20 cellular contexts compared by ENCODE assay signal in genomic region chr3:135224963-135225362, GRCh38.
"Had no signal": no experiment of that assay in that cellular context is flagged by ENCODE, and none has a peak within 500 bp of the region (broad histone marks: within the 10 kb centered on the region; RNA-seq: fewer than 3 reads in every experiment).

No MANE protein-coding gene starts in this region.

- H3K4me3 Mint-ChIP-seq: activated B cell treated with CpG ODN at 0.5 μM for 24 hours; activated CD4-positive, alpha-beta T cell treated with anti-CD3 and anti-CD28 coated beads, Interleukin-2, amount 10 ng/mL, durations not matched to agents 24 days and 14 days; activated CD8-positive, alpha-beta T cell treated with anti-CD3 and anti-CD28 coated beads, Interleukin-2, amount 10 ng/mL, durations not matched to agents 7 days and 5 days; natural killer cell treated with Interleukin-12 subunit alpha and Interleukin-12 subunit beta and Interleukin-15 and Interleukin-18, amount 100 ng/mL, for 72 hours; stimulated activated naive CD8-positive, alpha-beta T cell treated with anti-CD3 and anti-CD28 coated beads, Interleukin-15, amount 100 ng/mL, for 72 hours; T-helper 2 cell treated with Interferon-gamma antibody and Interleukin-4, amounts not matched to agents 5 μg/mL and 100 μg/mL, for 36 hours had no signal

- H3K27ac Mint-ChIP-seq: activated B cell treated with CpG ODN at 0.5 μM for 24 hours; activated CD4-positive, alpha-beta T cell treated with anti-CD3 and anti-CD28 coated beads, Interleukin-2, amount 10 ng/mL, durations not matched to agents 24 days and 14 days; activated CD8-positive, alpha-beta T cell treated with anti-CD3 and anti-CD28 coated beads, Interleukin-2, amount 10 ng/mL, durations not matched to agents 7 days and 5 days; natural killer cell treated with Interleukin-12 subunit alpha and Interleukin-12 subunit beta and Interleukin-15 and Interleukin-18, amount 100 ng/mL, for 72 hours; T-helper 2 cell treated with Interferon-gamma antibody and Interleukin-4, amounts not matched to agents 5 μg/mL and 100 μg/mL, for 36 hours had no signal

- H3K27me3 Mint-ChIP-seq: activated B cell treated with CpG ODN at 0.5 μM for 24 hours; activated CD4-positive, alpha-beta T cell treated with anti-CD3 and anti-CD28 coated beads, Interleukin-2, amount 10 ng/mL, durations not matched to agents 24 days and 14 days; natural killer cell treated with Interleukin-12 subunit alpha and Interleukin-12 subunit beta and Interleukin-15 and Interleukin-18, amount 100 ng/mL, for 72 hours had no signal

- H3K9me3 Mint-ChIP-seq: activated B cell treated with CpG ODN at 0.5 μM for 24 hours; activated CD4-positive, alpha-beta T cell treated with anti-CD3 and anti-CD28 coated beads, Interleukin-2, amount 10 ng/mL, durations not matched to agents 24 days and 14 days; stimulated activated naive CD8-positive, alpha-beta T cell treated with anti-CD3 and anti-CD28 coated beads, Interleukin-15, amount 100 ng/mL, for 72 hours; T-helper 2 cell treated with Interferon-gamma antibody and Interleukin-4, amounts not matched to agents 5 μg/mL and 100 μg/mL, for 36 hours had no signal

- H3K36me3 Mint-ChIP-seq: natural killer cell treated with Interleukin-12 subunit alpha and Interleukin-12 subunit beta and Interleukin-15 and Interleukin-18, amount 100 ng/mL, for 72 hours had no signal

- H3K4me1 Mint-ChIP-seq: activated B cell treated with CpG ODN at 0.5 μM for 24 hours; activated CD4-positive, alpha-beta T cell treated with anti-CD3 and anti-CD28 coated beads, Interleukin-2, amount 10 ng/mL, durations not matched to agents 24 days and 14 days had no signal

- ATAC-seq: activated CD8-positive, alpha-beta T cell treated with anti-CD3 and anti-CD28 coated beads, Interleukin-2, amount 10 ng/mL, durations not matched to agents 7 days and 5 days; foreskin keratinocyte; left colon; right lobe of liver; stimulated activated naive CD8-positive, alpha-beta T cell treated with anti-CD3 and anti-CD28 coated beads, Interleukin-15, amount 100 ng/mL, for 72 hours had no signal

- DNase-seq: activated B cell treated with CpG ODN at 0.5 μM for 24 hours; activated CD4-positive, alpha-beta T cell treated with anti-CD3 and anti-CD28 coated beads, Interleukin-2, amount 10 ng/mL, durations not matched to agents 24 days and 14 days; activated CD8-positive, alpha-beta memory T cell treated with anti-CD3 and anti-CD28 coated beads, Interleukin-2, amount 50 U/mL, for 48 hours; activated CD8-positive, alpha-beta T cell treated with anti-CD3 and anti-CD28 coated beads, Interleukin-2, amount 10 ng/mL, durations not matched to agents 7 days and 5 days; activated effector memory CD4-positive, alpha-beta T cell treated with Interleukin-2 at 50 U/mL for 16 hours; activated naive CD4-positive, alpha-beta T cell treated with anti-CD3 and anti-CD28 coated beads, Interleukin-2, amount 50 U/mL, for 16 hours; activated T-cell treated with anti-CD3 and anti-CD28 coated beads, Interleukin-2, amount 50 U/mL, for 48 hours; aorta; brain microvascular endothelial cell; central memory CD4-positive, alpha-beta T cell; foreskin keratinocyte; hippocampal formation; islet precursor cell; left colon; right lobe of liver; stimulated activated CD4-positive, alpha-beta T cell treated with anti-CD3 and anti-CD28 coated beads, Interleukin-4, amount 100 ng/mL, for 1 hour; stimulated activated naive CD8-positive, alpha-beta T cell treated with anti-CD3 and anti-CD28 coated beads, Interleukin-15, amount 100 ng/mL, for 72 hours; upper lobe of left lung had no signal
